8 cellular contexts compared by ENCODE assay signal in the genomic region with DNA sequence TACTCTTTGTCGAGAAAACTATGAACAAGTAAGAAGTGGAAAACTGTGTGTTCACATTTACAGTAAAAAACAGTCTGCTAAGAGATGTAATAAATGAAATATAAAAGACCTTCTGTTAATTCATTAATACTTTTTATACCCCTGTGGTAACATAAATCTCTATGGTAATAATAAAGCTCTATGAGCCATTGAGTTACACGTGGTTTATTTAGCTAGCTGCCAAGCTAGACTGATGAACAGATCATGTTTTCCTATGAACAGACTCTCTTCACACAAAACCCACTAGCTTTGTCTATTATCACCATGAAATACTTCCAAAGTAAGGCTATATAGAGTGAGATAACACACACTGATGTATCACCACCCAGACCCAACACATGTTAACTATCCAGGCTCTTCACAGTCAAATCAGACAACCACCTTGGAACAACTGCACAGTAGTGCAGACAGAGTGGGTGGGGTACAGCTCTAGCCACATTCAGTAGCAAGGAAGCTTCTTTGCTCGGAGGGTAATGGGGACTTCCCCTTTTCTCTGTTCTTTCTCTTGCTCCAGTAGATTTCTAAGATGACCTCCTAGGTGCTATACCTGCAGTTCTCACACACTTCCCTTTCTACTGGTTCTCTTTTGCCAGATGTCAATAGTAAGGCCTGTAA. TPM values are rescaled to one million over a fixed set of nuclear protein-coding genes. Genes with fewer than 3 reads are reported as not detected.
A peak's percentile ranks its signal among the peaks of the same experiment; 100 is the strongest.
DNase-seq lines count a peak whose midpoint lies in the region; ATAC-seq and FAIRE-seq lines count a peak whose summit lies in the region.
"Not testable (repeated sequence)": the region's sequence is repeated elsewhere in the genome, so short reads cannot be mapped to it uniquely, and the experiment has no call there.

No MANE protein-coding gene starts in this region.

- H3K27ac ChIP-seq in naive thymus-derived CD4-positive, alpha-beta T cell (ENCODE audit: low read depth, low read length): not testable (repeated sequence)

- not testable (repeated sequence) for DNase-seq in HTR-8/SVneo (ENCODE audit: insufficient read length, low spot score); naive thymus-derived CD4-positive, alpha-beta T cell; stimulated activated naive CD8-positive, alpha-beta T cell treated with anti-CD3 and anti-CD28 coated beads, Interleukin-15, amount 100 ng/mL, for 72 hours
- DNase-seq in activated CD4-positive, alpha-beta T cell treated with anti-CD3 and anti-CD28 coated beads, Interleukin-2, amount 50 U/mL, for 48 hours: peak; percentile 5 to 24
- DNase-seq in activated naive CD8-positive, alpha-beta T cell treated with anti-CD3 and anti-CD28 coated beads for 36 hours: peak; percentile 14

- H3K27ac Mint-ChIP-seq in activated naive CD8-positive, alpha-beta T cell treated with anti-CD3 and anti-CD28 coated beads for 36 hours: peak overlapping the region; percentile 81
- peak overlapping the region in 3 of 9 donors; percentile 8 to 34 (median 19) for H3K27ac Mint-ChIP-seq in naive thymus-derived CD4-positive, alpha-beta T cell
- H3K27ac Mint-ChIP-seq in stimulated activated naive CD8-positive, alpha-beta T cell treated with anti-CD3 and anti-CD28 coated beads, Interleukin-15, amount 100 ng/mL, for 72 hours: not testable (repeated sequence)

- not testable (repeated sequence) for H3K9me3 Mint-ChIP-seq in activated naive CD8-positive, alpha-beta T cell treated with anti-CD3 and anti-CD28 coated beads for 36 hours; naive thymus-derived CD4-positive, alpha-beta T cell; stimulated activated naive CD8-positive, alpha-beta T cell treated with anti-CD3 and anti-CD28 coated beads, Interleukin-15, amount 100 ng/mL, for 72 hours

- POLR2A ChIA-PET in naive thymus-derived CD4-positive, alpha-beta T cell (lab: Charles Lee): not testable (repeated sequence)

- not testable (repeated sequence) for H3K4me3 Mint-ChIP-seq in activated naive CD8-positive, alpha-beta T cell treated with anti-CD3 and anti-CD28 coated beads for 36 hours; naive thymus-derived CD4-positive, alpha-beta T cell; stimulated activated naive CD8-positive, alpha-beta T cell treated with anti-CD3 and anti-CD28 coated beads, Interleukin-15, amount 100 ng/mL, for 72 hours

- FAIRE-seq in HTR-8/SVneo (lab: Jason Lieb, UNC): peak; percentile 42

- H3K27me3 ChIP-seq in naive thymus-derived CD4-positive, alpha-beta T cell (ENCODE audit: control insufficient read depth in 2 of 2, insufficient read depth in 2 of 2, low read length in 2 of 2): not testable (repeated sequence)

- CTCF ChIA-PET in naive thymus-derived CD4-positive, alpha-beta T cell (lab: Charles Lee): not testable (repeated sequence)

- H3K4me1 Mint-ChIP-seq in activated naive CD8-positive, alpha-beta T cell treated with anti-CD3 and anti-CD28 coated beads for 36 hours: peaks cover 24% of the 10 kb centered on the region
- H3K4me1 Mint-ChIP-seq in naive thymus-derived CD4-positive, alpha-beta T cell: peaks cover 6 to 22% (median 16%) of the 10 kb centered on the region in 7 donors
- peaks cover 22% of the 10 kb centered on the region for H3K4me1 Mint-ChIP-seq in stimulated activated naive CD8-positive, alpha-beta T cell treated with anti-CD3 and anti-CD28 coated beads, Interleukin-15, amount 100 ng/mL, for 72 hours

- H3K36me3 Mint-ChIP-seq in activated naive CD8-positive, alpha-beta T cell treated with anti-CD3 and anti-CD28 coated beads for 36 hours: peaks cover 35% of the 10 kb centered on the region
- H3K36me3 Mint-ChIP-seq in naive thymus-derived CD4-positive, alpha-beta T cell: peaks cover 11 to 51% (median 33%) of the 10 kb centered on the region in 5 donors

- intact Hi-C loops in naive thymus-derived CD4-positive, alpha-beta T cell (cut with micrococcal nuclease): loop anchor here in 1 of 2 donors (5.0 kb wide), 1 partner anchor 46 kb away; no protein-coding TSS in a partner anchor

- ATAC-seq in GM18511 (IDR thresholded peaks at IDR 0.05; ENCODE audit: unreplicated experiment) (peak; percentile 87), GM21423 (IDR thresholded peaks at IDR 0.05; ENCODE audit: unreplicated experiment) (peak; percentile 80), HG02885 (IDR thresholded peaks at IDR 0.05; ENCODE audit: poor library complexity, unreplicated experiment) (peak; percentile 94)
- ATAC-seq in naive thymus-derived CD4-positive, alpha-beta T cell: peak; percentile 80
- ATAC-seq in stimulated activated naive CD8-positive, alpha-beta T cell treated with anti-CD3 and anti-CD28 coated beads, Interleukin-15, amount 100 ng/mL, for 72 hours: peak; percentile 97

- H3K27me3 Mint-ChIP-seq in activated naive CD8-positive, alpha-beta T cell treated with anti-CD3 and anti-CD28 coated beads for 36 hours; naive thymus-derived CD4-positive, alpha-beta T cell; stimulated activated naive CD8-positive, alpha-beta T cell treated with anti-CD3 and anti-CD28 coated beads, Interleukin-15, amount 100 ng/mL, for 72 hours: not testable (repeated sequence)

- H3K36me3 ChIP-seq in naive thymus-derived CD4-positive, alpha-beta T cell (ENCODE audit: control insufficient read depth in 2 of 3, insufficient read depth in 3 of 3, low read length in 3 of 3): peaks cover 8 to 38% (median 10%) of the 10 kb centered on the region in 3 experiments

- not testable (repeated sequence) for H3K9me3 ChIP-seq in naive thymus-derived CD4-positive, alpha-beta T cell (ENCODE audit: control insufficient read depth in 2 of 3, low read length in 3 of 3)

- H3K4me1 ChIP-seq in naive thymus-derived CD4-positive, alpha-beta T cell (ENCODE audit: control insufficient read depth in 2 of 2, insufficient read depth in 2 of 2, low read length in 2 of 2): not testable (repeated sequence)

- H3K4me3 ChIP-seq in naive thymus-derived CD4-positive, alpha-beta T cell (ENCODE audit: low read length): not testable (repeated sequence)

RNA-seq across cellular contexts. Expression of gene RNF216, which starts 50.2 kb away (rescaled TPM):
- total RNA-seq in activated naive CD8-positive, alpha-beta T cell treated with anti-CD3 and anti-CD28 coated beads for 36 hours: 10 to 100 TPM; 45.5 to 48.1 TPM
- 100 to 1,000 TPM in 2 of 5 experiments, 10 to 100 TPM in 3; 41.7 to 103 (median 91.2) TPM for total RNA-seq in naive thymus-derived CD4-positive, alpha-beta T cell
- polyA plus RNA-seq in naive thymus-derived CD4-positive, alpha-beta T cell: 10 to 100 TPM; 29.2 to 51.3 TPM
